Comparison of ENCODE assay signal across 23 cellular contexts in the genomic region with DNA sequence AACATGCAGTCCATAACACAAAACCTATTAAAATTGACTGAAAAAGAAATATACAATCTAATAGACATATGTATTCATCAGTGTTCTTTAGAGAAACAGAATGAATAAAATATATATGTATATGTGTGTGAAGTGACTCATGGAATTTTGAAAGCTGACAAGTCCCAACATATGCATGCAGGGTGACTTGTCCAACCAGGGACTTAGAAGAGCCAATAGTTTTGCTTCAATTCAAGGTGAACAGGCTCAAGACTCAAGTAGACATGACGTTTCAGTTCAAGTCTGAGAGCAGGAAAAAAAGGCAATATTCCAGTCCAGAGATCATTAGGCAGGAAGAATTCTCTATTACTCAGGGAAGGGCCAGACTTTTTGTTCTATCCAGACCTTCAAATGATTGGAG.
"Had no signal": no experiment of that assay in that cellular context is flagged by ENCODE, and none has a peak within 500 bp of the region (broad histone marks: within the 10 kb centered on the region; RNA-seq: fewer than 3 reads in every experiment).

No MANE protein-coding gene starts in this region.

- FAIRE-seq: islet of Langerhans had no signal

- H3K27ac ChIP-seq: colonic mucosa, heart right ventricle, left ventricle myocardium inferior, lower lobe of right lung, neutrophil, parathyroid adenoma, right lobe of liver, stomach, thyroid gland had no signal

- H3K4me3 ChIP-seq: colonic mucosa, heart right ventricle, left ventricle myocardium inferior, lower lobe of right lung, right lobe of liver, stomach, thyroid gland had no signal

- H2AFZ ChIP-seq: parathyroid adenoma had no signal

- H3K79me2 ChIP-seq: parathyroid adenoma had no signal

- H3K27me3 ChIP-seq: colonic mucosa, heart right ventricle, neutrophil, right lobe of liver, stomach, thyroid gland had no signal

- ATAC-seq: heart right ventricle; left colon; lower lobe of right lung; natural killer cell; right lobe of liver; stimulated activated effector memory CD8-positive, alpha-beta T cell treated with anti-CD3 and anti-CD28 coated beads, Interleukin-12 subunit alpha, Interleukin-12 subunit beta, amount 100 ng/mL, for 72 hours had no signal

- DNase-seq: colonic mucosa; effector CD8-positive, alpha-beta T cell; endodermal cell; erythroblast; foreskin melanocyte; glutamatergic neuron; heart right ventricle; hippocampal formation; kidney glomerular epithelial cell; left colon; left ventricle myocardium inferior; lower lobe of right lung; natural killer cell; right lobe of liver; stimulated activated CD4-positive, alpha-beta T cell treated with anti-CD3 and anti-CD28 coated beads, Interleukin-2, amount 100 ng/mL, for 24 hours; stimulated activated CD4-positive, alpha-beta T cell treated with anti-CD3 and anti-CD28 coated beads, Interleukin-4, amount 100 ng/mL, for 24 hours; stimulated activated naive CD4-positive, alpha-beta T cell treated with Interleukin-2 at 50 U/mL for 16 hours; stomach; thyroid gland had no signal

- H3K9me3 ChIP-seq: colonic mucosa, lower lobe of right lung, neutrophil, right lobe of liver, stomach, thyroid gland had no signal

- H3K9ac ChIP-seq: parathyroid adenoma had no signal

- H3K4me1 ChIP-seq: colonic mucosa, heart right ventricle, left ventricle myocardium inferior, lower lobe of right lung, parathyroid adenoma, right lobe of liver, stomach, thyroid gland had no signal

- H3K36me3 ChIP-seq: colonic mucosa, heart right ventricle, left ventricle myocardium inferior, lower lobe of right lung, neutrophil, right lobe of liver, stomach, thyroid gland had no signal
